Comparison of ENCODE assay signal across 8 cellular contexts in genomic region chr6:52994031-52994788, GRCh38. TPM values are rescaled to one million over a fixed set of nuclear protein-coding genes. Genes with fewer than 3 reads are reported as not detected.
DNase-seq lines count a peak whose midpoint lies in the region; ATAC-seq lines count a peak whose summit lies in the region.

No MANE protein-coding gene starts in this region.

- H3K36me3 Mint-ChIP-seq in activated CD4-positive, alpha-beta memory T cell treated with anti-CD3 and anti-CD28 coated beads for 36 hours, result peaks cover 23% of the 10 kb centered on the region

- no peak overlapping the region for H2BK120ac ChIP-seq in neuronal stem cell (ENCODE audit: low read depth, low read length)

- H3K4me1 Mint-ChIP-seq in activated CD4-positive, alpha-beta memory T cell treated with anti-CD3 and anti-CD28 coated beads for 36 hours (ENCODE audit: low read depth), result peaks cover 49% of the 10 kb centered on the region

- WGBS in neuronal stem cell (ENCODE audit: extremely low coverage in 2 of 2, insufficient read length in 2 of 2, insufficient replicate concordance in 1 of 2), 2 donors, result no CpG with 5 or more reads among the region's 28 CpGs

- intact Hi-C loops in activated CD4-positive, alpha-beta memory T cell treated with anti-CD3 and anti-CD28 coated beads for 36 hours (cut with micrococcal nuclease), result loop anchor here (10.0 kb wide), 6 partner anchors 311 to 599 kb away; partner anchors contain the start of genes GCLC and TMEM14A

- H3K23ac ChIP-seq in neuronal stem cell (ENCODE audit: low read depth, low read length, poor library complexity), result no peak overlapping the region

- H3K36me3 ChIP-seq in neuronal stem cell (replicated peaks in 1 of 2; ENCODE audit: control insufficient read depth in 2 of 2, insufficient read depth in 2 of 2, low read length in 2 of 2), result peaks cover 3 to 31% of the 10 kb centered on the region in 2 donors

- H3K79me1 ChIP-seq in neuronal stem cell (ENCODE audit: low read depth, low read length), result no peaks in the 10 kb centered on the region

- peak overlapping the region; percentile 85 for H3K9ac ChIP-seq in neuronal stem cell (ENCODE audit: low read depth, low read length, poor library complexity)

- no peaks in the 10 kb centered on the region for H3K27me3 ChIP-seq in neuronal stem cell (ENCODE audit: control insufficient read depth in 3 of 3, insufficient read depth in 3 of 3, low read depth in 1 of 3, low read length in 3 of 3)

- no peak overlapping the region for H2BK15ac ChIP-seq in neuronal stem cell (ENCODE audit: low read length)

- H2AK5ac ChIP-seq in neuronal stem cell (ENCODE audit: low read depth, low read length), result peak overlapping the region; percentile 85

- H2BK5ac ChIP-seq in neuronal stem cell (ENCODE audit: low read length), result peak overlapping the region; percentile 88

- peak overlapping the region; percentile 74 for H3K4me2 ChIP-seq in neuronal stem cell (ENCODE audit: insufficient read depth, low read length, poor library complexity, severe bottlenecking)

- peak overlapping the region; percentile 98 for H3K27ac ChIP-seq in neuronal stem cell (replicated peaks; ENCODE audit: low read length)

- CTCF ChIA-PET in activated CD4-positive, alpha-beta memory T cell treated with anti-CD3 and anti-CD28 coated beads for 36 hours (lab: Charles Lee), result interaction anchor here (0.6 to 3.9 kb wide), 7 partner anchors 11 to 178 kb away, joined by 3 to 49 read pairs (median 4); partner anchors contain the start of gene FBXO9

- H3K4me3 ChIP-seq in Jurkat, Clone E6-1 (ENCODE audit: low read length), result peak overlapping the region; percentile 72
- H3K4me3 ChIP-seq in neuronal stem cell (ENCODE audit: low read length in 2 of 2), result peak overlapping the region; percentile 88 to 91

- no peak overlapping the region for H4K8ac ChIP-seq in neuronal stem cell (ENCODE audit: low read depth, low read length)

- H2BK12ac ChIP-seq in neuronal stem cell (ENCODE audit: low read length), result no peak overlapping the region

- H3K9me3 Mint-ChIP-seq in activated CD4-positive, alpha-beta memory T cell treated with anti-CD3 and anti-CD28 coated beads for 36 hours, result peaks cover 3% of the 10 kb centered on the region

- peak overlapping the region; percentile 91 for H2AFZ ChIP-seq in neuronal stem cell (ENCODE audit: low read length)

- no peaks in the 10 kb centered on the region for H3K4me1 ChIP-seq in neuronal stem cell (ENCODE audit: control insufficient read depth in 2 of 2, insufficient read depth in 1 of 2, low read depth in 1 of 2, low read length in 2 of 2)

- no peak overlapping the region for H4K91ac ChIP-seq in neuronal stem cell (ENCODE audit: low read depth, low read length, poor library complexity)

- DNase-seq in NCI-H524 (lab: John Stamatoyannopoulos, UW) (peak; percentile 14 to 36), NCI-H524 treated with DMSO at 0.1 percent for 48 hours (lab: John Stamatoyannopoulos, UW) (no peak), foreskin melanocyte (peak; percentile 40), neuronal stem cell (ENCODE audit: low spot score) (peak; percentile 24), epidermal melanocyte (ENCODE audit: insufficient read length, low spot score) (no peak)
- DNase-seq in Jurkat, Clone E6-1 (ENCODE audit: low read depth, low spot score), result no peak
- no peak for DNase-seq in activated CD4-positive, alpha-beta memory T cell treated with anti-CD3 and anti-CD28 coated beads for 36 hours

- no peak for ATAC-seq in GM19328 (IDR thresholded peaks at IDR 0.05; ENCODE audit: unreplicated experiment)

- H3K27ac Mint-ChIP-seq in activated CD4-positive, alpha-beta memory T cell treated with anti-CD3 and anti-CD28 coated beads for 36 hours, result peak overlapping the region; percentile 99

- POLR2A ChIA-PET in activated CD4-positive, alpha-beta memory T cell treated with anti-CD3 and anti-CD28 coated beads for 36 hours (lab: Charles Lee), result interaction anchor here (2.2 kb wide), 1 partner anchor 11 kb away, joined by 15 read pairs; no protein-coding TSS in a partner anchor

- H3K27me3 Mint-ChIP-seq in activated CD4-positive, alpha-beta memory T cell treated with anti-CD3 and anti-CD28 coated beads for 36 hours, result peaks cover 10% of the 10 kb centered on the region

- H3K9me3 ChIP-seq in neuronal stem cell (replicated peaks in 1 of 2; ENCODE audit: control insufficient read depth in 2 of 2, insufficient read depth in 1 of 2, low read depth in 1 of 2, low read length in 2 of 2), result no peaks in the 10 kb centered on the region

- H3K4ac ChIP-seq in neuronal stem cell (ENCODE audit: low read length), result no peak overlapping the region

- no peak overlapping the region for H3K14ac ChIP-seq in neuronal stem cell (ENCODE audit: low read length)

- peak overlapping the region; percentile 95 for H3K4me3 Mint-ChIP-seq in activated CD4-positive, alpha-beta memory T cell treated with anti-CD3 and anti-CD28 coated beads for 36 hours

- H3K18ac ChIP-seq in neuronal stem cell (ENCODE audit: low read length), result peak overlapping the region; percentile 98

RNA-seq across cellular contexts. Expression of gene GSTA4, which starts 0.9 kb away (rescaled TPM):
- polyA plus RNA-seq in Jurkat, Clone E6-1 (2012; ENCODE audit: insufficient read depth, insufficient read length), result 12.2 TPM
- total RNA-seq in activated CD4-positive, alpha-beta memory T cell treated with anti-CD3 and anti-CD28 coated beads for 36 hours, result 10 to 100 TPM; 18.5 to 22.3 TPM
- polyA plus RNA-seq in neuronal stem cell (2013, experiment 1 of 2), result 55.7 TPM
- polyA plus RNA-seq in neuronal stem cell (2013, experiment 2 of 2), result 55.9 TPM

Comparison
In these comparisons a context has a peak if more than half of its experiments do, and no peak if none do; other contexts are left out.
1. DNase-seq: peak in NCI-H524 (2 of 2), foreskin melanocyte (single experiment) and neuronal stem cell (single experiment); none in NCI-H524 treated with DMSO at 0.1 percent for 48 hours (single experiment), Jurkat, Clone E6-1 (single experiment), activated CD4-positive, alpha-beta memory T cell treated with anti-CD3 and anti-CD28 coated beads for 36 hours (single experiment) and epidermal melanocyte (single experiment).